Comparison of ENCODE assay signal across 1 cellular context in the genomic region with DNA sequence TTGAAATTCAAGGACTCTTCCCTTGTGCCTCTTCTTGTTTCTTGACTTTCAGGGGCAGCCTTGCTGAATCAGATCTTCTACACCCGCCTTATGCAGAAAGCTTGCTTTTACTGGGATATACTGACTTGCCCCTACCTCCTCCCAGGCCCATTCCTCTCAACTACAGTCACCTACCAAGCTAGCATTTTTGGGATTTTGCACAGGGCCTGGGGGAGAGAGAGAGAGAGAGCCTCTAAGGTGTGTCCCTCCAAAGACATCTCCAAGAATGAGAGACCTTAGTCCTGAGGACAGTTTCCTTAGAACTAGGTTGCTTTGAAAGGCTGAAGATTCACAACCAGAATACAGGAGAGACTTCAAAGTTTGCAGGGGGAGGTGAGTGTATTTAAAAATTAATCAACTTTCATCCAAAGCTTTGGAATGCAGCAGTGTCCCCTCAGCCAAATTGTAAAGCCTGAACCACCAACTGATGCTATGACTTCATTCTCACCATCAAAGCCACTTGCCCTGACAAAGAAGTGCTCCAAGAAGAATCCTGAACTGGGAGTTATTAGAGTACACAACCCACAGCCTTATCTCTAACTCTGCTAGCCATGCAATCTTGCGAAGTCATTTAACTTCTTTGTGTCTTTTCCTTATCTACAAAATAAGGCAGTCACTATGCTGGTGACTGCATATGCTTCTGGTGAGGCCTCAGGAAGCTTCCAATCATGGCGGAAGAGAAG.
TF ChIP-seq lines count a peak whose summit lies in the region.

No MANE protein-coding gene starts in this region.

TF ChIP-seq in K562, 482 proteins besides CTCF, POLR2A, EP300 and RAD21 (continued from another document and continues in another):
- TF ChIP-seq, protein P1, sequence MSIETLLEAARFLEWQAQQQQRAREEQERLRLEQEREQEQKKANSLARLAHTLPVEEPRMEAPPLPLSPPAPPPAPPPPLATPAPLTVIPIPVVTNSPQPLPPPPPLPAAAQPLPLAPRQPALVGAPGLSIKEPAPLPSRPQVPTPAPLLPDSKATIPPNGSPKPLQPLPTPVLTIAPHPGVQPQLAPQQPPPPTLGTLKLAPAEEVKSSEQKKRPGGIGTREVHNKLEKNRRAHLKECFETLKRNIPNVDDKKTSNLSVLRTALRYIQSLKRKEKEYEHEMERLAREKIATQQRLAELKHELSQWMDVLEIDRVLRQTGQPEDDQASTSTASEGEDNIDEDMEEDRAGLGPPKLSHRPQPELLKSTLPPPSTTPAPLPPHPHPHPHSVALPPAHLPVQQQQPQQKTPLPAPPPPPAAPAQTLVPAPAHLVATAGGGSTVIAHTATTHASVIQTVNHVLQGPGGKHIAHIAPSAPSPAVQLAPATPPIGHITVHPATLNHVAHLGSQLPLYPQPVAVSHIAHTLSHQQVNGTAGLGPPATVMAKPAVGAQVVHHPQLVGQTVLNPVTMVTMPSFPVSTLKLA (conservative IDR thresholded peaks at IDR 0.05): 0 out of 4 replicates have a peak, but pooled peaks of 1 of the 2 experiments have one; percentile 14
- TF ChIP-seq POLR2AphosphoS5 (IDR thresholded peaks at IDR 0.05; ENCODE audit: control insufficient read depth, insufficient read depth, low read depth, low read length): peak; percentile 42; the same call in 1 of the 2 replicates
- TF ChIP-seq HDAC3 (IDR thresholded peaks at IDR 0.05; ENCODE audit: borderline replicate concordance, partially characterized antibody): no peak
- no peak for TF ChIP-seq ZNF24 (IDR thresholded peaks at IDR 0.05)
- TF ChIP-seq HMGN3 (IDR thresholded peaks at IDR 0.05; ENCODE audit: borderline replicate concordance, extremely low read depth, insufficient read length, low read depth, low read length): no peak
- TF ChIP-seq SMARCE1 (IDR thresholded peaks at IDR 0.05): peak; percentile 47; the same call in 1 of the 2 replicates
- TF ChIP-seq BHLHE40 (IDR thresholded peaks at IDR 0.05; ENCODE audit: low read length): no peak
- TF ChIP-seq, protein P2, sequence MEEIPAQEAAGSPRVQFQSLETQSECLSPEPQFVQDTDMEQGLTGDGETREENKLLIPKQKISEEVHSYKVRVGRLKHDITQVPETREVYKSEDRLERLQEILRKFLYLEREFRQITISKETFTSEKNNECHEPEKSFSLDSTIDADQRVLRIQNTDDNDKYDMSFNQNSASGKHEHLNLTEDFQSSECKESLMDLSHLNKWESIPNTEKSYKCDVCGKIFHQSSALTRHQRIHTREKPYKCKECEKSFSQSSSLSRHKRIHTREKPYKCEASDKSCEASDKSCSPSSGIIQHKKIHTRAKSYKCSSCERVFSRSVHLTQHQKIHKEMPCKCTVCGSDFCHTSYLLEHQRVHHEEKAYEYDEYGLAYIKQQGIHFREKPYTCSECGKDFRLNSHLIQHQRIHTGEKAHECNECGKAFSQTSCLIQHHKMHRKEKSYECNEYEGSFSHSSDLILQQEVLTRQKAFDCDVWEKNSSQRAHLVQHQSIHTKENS (CRISPR knock-in tag; IDR thresholded peaks at IDR 0.05): no peak
- TF ChIP-seq CBFA2T2 (conservative IDR thresholded peaks at IDR 0.05): peak; percentile 60
- TF ChIP-seq TCF7L2 (IDR thresholded peaks at IDR 0.05; ENCODE audit: low read depth, low read length): no peak
- no peak for TF ChIP-seq HEY1 (CRISPR knock-in tag; IDR thresholded peaks at IDR 0.05; ENCODE audit: borderline replicate concordance)
- no peak for TF ChIP-seq OTX1 (CRISPR knock-in tag; IDR thresholded peaks at IDR 0.05)
- TF ChIP-seq, protein P3, sequence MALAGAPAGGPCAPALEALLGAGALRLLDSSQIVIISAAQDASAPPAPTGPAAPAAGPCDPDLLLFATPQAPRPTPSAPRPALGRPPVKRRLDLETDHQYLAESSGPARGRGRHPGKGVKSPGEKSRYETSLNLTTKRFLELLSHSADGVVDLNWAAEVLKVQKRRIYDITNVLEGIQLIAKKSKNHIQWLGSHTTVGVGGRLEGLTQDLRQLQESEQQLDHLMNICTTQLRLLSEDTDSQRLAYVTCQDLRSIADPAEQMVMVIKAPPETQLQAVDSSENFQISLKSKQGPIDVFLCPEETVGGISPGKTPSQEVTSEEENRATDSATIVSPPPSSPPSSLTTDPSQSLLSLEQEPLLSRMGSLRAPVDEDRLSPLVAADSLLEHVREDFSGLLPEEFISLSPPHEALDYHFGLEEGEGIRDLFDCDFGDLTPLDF (CRISPR knock-in tag; IDR thresholded peaks at IDR 0.05): no peak
- no peak for TF ChIP-seq ZNF707 (CRISPR knock-in tag; conservative IDR thresholded peaks at IDR 0.05)
- TF ChIP-seq GATAD2A (IDR thresholded peaks at IDR 0.05): no peak
- TF ChIP-seq, protein P4, sequence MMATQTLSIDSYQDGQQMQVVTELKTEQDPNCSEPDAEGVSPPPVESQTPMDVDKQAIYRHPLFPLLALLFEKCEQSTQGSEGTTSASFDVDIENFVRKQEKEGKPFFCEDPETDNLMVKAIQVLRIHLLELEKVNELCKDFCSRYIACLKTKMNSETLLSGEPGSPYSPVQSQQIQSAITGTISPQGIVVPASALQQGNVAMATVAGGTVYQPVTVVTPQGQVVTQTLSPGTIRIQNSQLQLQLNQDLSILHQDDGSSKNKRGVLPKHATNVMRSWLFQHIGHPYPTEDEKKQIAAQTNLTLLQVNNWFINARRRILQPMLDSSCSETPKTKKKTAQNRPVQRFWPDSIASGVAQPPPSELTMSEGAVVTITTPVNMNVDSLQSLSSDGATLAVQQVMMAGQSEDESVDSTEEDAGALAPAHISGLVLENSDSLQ (IDR thresholded peaks at IDR 0.05): no peak
- no peak for TF ChIP-seq BDP1 (IDR thresholded peaks at IDR 0.05; ENCODE audit: insufficient read depth, insufficient read length)
- peak; percentile 64; the same call in 1 of the 2 replicates for TF ChIP-seq ATF7 (IDR thresholded peaks at IDR 0.05)
- peak; percentile 54; the same call in 1 of the 2 replicates for TF ChIP-seq STAT5A (IDR thresholded peaks at IDR 0.05; ENCODE audit: borderline replicate concordance, low read length)
- peak in 1 of 2 experiments; percentile 49; a peak in 1 of 4 replicates for TF ChIP-seq KDM1A (IDR thresholded peaks at IDR 0.05)
- TF ChIP-seq, protein P5, sequence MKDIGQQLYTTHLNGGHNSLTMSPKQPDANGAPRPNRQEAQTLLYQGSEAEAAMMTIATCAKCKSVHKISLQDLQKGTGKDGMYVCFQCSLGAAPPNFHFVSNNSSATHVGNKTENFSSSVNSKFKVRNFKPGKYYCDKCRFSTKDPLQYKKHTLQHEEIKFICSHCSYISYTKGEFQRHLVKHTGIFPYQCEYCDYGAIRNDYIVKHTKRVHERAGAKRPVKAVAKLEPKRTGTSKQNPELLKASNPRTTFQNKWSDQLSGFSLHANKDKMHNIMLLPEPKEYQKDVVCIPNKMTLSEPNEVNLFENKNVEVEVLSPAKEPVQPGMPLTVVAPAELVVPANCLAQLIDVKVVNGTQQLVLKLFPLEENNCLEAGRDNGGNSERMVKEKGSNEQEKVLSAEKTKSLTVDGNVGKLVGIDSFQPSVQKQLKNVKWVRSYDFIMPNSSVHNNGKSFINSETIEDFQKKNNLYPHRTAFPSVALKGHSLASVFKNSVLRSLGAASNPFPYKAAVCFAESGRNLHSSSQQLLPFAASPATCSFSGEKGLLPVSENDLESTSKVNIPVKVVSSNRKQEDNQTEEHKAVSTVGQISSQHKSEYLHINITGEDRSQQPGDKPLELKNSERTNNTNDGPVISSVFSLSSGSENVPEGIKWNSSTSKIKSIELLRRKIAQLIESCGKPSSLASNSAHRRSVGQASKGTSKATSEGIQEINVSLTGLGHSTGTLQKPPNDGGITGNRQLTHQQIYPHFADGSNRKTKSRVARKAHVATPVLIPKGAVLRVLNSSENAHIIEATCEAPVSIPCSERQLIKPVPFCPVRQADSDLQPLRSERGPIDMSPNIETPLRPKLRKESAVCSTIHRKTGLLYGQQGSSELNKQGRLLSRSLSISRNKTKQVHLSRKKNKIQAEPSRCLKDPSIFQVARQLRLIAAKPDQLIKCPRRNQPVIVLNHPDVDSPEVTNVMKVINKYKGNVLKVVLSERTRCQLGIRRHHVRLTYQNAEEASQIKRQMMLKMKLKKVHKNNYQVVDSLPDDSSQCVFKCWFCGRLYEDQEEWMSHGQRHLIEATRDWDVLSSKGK (CRISPR knock-in tag; IDR thresholded peaks at IDR 0.05): no peak
- no peak for TF ChIP-seq ZEB2 (IDR thresholded peaks at IDR 0.05)
- no peak for TF ChIP-seq NONO (IDR thresholded peaks at IDR 0.05; ENCODE audit: low read depth in 2 of 2, low read length in 1 of 2)
- peak; percentile 45; the same call in 1 of the 2 replicates for TF ChIP-seq MEF2A (IDR thresholded peaks at IDR 0.05; ENCODE audit: control insufficient read depth, low read depth, low read length)
- TF ChIP-seq, protein P6, sequence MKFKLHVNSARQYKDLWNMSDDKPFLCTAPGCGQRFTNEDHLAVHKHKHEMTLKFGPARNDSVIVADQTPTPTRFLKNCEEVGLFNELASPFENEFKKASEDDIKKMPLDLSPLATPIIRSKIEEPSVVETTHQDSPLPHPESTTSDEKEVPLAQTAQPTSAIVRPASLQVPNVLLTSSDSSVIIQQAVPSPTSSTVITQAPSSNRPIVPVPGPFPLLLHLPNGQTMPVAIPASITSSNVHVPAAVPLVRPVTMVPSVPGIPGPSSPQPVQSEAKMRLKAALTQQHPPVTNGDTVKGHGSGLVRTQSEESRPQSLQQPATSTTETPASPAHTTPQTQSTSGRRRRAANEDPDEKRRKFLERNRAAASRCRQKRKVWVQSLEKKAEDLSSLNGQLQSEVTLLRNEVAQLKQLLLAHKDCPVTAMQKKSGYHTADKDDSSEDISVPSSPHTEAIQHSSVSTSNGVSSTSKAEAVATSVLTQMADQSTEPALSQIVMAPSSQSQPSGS (CRISPR knock-in tag; IDR thresholded peaks at IDR 0.05): no peak
- TF ChIP-seq, protein P7, sequence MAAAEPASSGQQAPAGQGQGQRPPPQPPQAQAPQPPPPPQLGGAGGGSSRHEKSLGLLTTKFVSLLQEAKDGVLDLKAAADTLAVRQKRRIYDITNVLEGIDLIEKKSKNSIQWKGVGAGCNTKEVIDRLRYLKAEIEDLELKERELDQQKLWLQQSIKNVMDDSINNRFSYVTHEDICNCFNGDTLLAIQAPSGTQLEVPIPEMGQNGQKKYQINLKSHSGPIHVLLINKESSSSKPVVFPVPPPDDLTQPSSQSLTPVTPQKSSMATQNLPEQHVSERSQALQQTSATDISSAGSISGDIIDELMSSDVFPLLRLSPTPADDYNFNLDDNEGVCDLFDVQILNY (CRISPR knock-in tag; IDR thresholded peaks at IDR 0.05): no peak
- no peak for TF ChIP-seq ZNF239 (CRISPR knock-in tag; IDR thresholded peaks at IDR 0.05)
- TF ChIP-seq, protein P8, sequence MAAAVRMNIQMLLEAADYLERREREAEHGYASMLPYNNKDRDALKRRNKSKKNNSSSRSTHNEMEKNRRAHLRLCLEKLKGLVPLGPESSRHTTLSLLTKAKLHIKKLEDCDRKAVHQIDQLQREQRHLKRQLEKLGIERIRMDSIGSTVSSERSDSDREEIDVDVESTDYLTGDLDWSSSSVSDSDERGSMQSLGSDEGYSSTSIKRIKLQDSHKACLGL (CRISPR knock-in tag; IDR thresholded peaks at IDR 0.05; ENCODE audit: borderline replicate concordance, poor library complexity, severe bottlenecking): no peak
- TF ChIP-seq STAT5B (CRISPR knock-in tag; IDR thresholded peaks at IDR 0.05): no peak
- TF ChIP-seq ZNF354B (CRISPR knock-in tag; IDR thresholded peaks at IDR 0.05): no peak
- no peak for TF ChIP-seq U2AF2 (optimal IDR thresholded peaks at IDR 0.05; ENCODE audit: low read depth, low read length)
- no peak for TF ChIP-seq CBX2 (IDR thresholded peaks at IDR 0.05; ENCODE audit: insufficient read depth, low read length, poor library complexity, severe bottlenecking)
- TF ChIP-seq, protein P9, sequence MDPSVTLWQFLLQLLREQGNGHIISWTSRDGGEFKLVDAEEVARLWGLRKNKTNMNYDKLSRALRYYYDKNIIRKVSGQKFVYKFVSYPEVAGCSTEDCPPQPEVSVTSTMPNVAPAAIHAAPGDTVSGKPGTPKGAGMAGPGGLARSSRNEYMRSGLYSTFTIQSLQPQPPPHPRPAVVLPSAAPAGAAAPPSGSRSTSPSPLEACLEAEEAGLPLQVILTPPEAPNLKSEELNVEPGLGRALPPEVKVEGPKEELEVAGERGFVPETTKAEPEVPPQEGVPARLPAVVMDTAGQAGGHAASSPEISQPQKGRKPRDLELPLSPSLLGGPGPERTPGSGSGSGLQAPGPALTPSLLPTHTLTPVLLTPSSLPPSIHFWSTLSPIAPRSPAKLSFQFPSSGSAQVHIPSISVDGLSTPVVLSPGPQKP (CRISPR knock-in tag; IDR thresholded peaks at IDR 0.05): no peak
- TF ChIP-seq NCOA6 (IDR thresholded peaks at IDR 0.05): no peak
- peak; percentile 48; the same call in 1 of the 2 replicates for TF ChIP-seq ZNF175 (CRISPR knock-in tag; IDR thresholded peaks at IDR 0.05; ENCODE audit: low read depth)
- TF ChIP-seq, protein P10, sequence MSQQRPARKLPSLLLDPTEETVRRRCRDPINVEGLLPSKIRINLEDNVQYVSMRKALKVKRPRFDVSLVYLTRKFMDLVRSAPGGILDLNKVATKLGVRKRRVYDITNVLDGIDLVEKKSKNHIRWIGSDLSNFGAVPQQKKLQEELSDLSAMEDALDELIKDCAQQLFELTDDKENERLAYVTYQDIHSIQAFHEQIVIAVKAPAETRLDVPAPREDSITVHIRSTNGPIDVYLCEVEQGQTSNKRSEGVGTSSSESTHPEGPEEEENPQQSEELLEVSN (IDR thresholded peaks at IDR 0.05; ENCODE audit: borderline replicate concordance in 1 of 2, extremely low read depth in 1 of 2, insufficient read depth in 1 of 2, insufficient read length in 1 of 2, low read depth in 1 of 2, low read length in 1 of 2, poor library complexity in 1 of 2, severe bottlenecking in 1 of 2): no peak
- no peak for TF ChIP-seq PHTF2 (CRISPR knock-in tag; IDR thresholded peaks at IDR 0.05)
- no peak for TF ChIP-seq ZNF79 (CRISPR knock-in tag; IDR thresholded peaks at IDR 0.05; ENCODE audit: low read depth)
- TF ChIP-seq, protein P11, sequence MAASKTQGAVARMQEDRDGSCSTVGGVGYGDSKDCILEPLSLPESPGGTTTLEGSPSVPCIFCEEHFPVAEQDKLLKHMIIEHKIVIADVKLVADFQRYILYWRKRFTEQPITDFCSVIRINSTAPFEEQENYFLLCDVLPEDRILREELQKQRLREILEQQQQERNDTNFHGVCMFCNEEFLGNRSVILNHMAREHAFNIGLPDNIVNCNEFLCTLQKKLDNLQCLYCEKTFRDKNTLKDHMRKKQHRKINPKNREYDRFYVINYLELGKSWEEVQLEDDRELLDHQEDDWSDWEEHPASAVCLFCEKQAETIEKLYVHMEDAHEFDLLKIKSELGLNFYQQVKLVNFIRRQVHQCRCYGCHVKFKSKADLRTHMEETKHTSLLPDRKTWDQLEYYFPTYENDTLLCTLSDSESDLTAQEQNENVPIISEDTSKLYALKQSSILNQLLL (CRISPR knock-in tag; IDR thresholded peaks at IDR 0.05; ENCODE audit: borderline replicate concordance): no peak
- TF ChIP-seq, protein P12, sequence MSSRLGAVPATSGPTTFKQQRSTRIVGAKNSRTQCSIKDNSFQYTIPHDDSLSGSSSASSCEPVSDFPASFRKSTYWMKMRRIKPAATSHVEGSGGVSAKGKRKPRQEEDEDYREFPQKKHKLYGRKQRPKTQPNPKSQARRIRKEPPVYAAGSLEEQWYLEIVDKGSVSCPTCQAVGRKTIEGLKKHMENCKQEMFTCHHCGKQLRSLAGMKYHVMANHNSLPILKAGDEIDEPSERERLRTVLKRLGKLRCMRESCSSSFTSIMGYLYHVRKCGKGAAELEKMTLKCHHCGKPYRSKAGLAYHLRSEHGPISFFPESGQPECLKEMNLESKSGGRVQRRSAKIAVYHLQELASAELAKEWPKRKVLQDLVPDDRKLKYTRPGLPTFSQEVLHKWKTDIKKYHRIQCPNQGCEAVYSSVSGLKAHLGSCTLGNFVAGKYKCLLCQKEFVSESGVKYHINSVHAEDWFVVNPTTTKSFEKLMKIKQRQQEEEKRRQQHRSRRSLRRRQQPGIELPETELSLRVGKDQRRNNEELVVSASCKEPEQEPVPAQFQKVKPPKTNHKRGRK (tag; IDR thresholded peaks at IDR 0.05): no peak
- no peak for TF ChIP-seq GTF2F1 (IDR thresholded peaks at IDR 0.05; ENCODE audit: low read depth, low read length)
- peak in 1 of 2 experiments; percentile 90; a peak in 1 of 4 replicates for TF ChIP-seq RCOR1 (IDR thresholded peaks at IDR 0.05; ENCODE audit: borderline replicate concordance in 1 of 2, low read depth in 2 of 2, low read length in 2 of 2)
- TF ChIP-seq ESRRA (IDR thresholded peaks at IDR 0.05; ENCODE audit: borderline replicate concordance, low read depth): no peak
